Comparison of ENCODE assay signal across 8 cellular contexts in the genomic region with DNA sequence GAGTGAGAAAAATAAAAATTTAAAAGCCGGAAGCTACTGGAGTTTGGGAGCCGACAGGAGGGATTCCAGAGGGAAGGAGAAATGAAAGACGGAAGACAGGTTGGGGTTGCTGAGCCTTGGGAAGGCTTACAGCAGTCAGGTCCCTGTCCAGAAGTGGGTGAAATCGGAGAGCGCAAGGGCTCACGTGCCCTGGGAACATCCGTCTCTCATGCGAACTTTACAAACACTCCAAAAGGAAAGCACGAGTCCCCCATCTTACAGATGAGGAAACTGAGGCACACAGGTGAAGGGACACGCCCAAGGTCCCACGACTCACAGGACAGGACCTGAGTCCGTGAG. TPM values are rescaled to one million over a fixed set of nuclear protein-coding genes. Genes with fewer than 3 reads are reported as not detected.
DNase-seq lines count a peak whose midpoint lies in the region; ATAC-seq, FAIRE-seq and TF ChIP-seq lines count a peak whose summit lies in the region.

No MANE protein-coding gene starts in this region.

- H3K4me2 ChIP-seq in endothelial cell of umbilical vein (ENCODE audit: insufficient read depth, low read length) (peak overlapping the region; percentile 75), neuronal stem cell (ENCODE audit: insufficient read depth, low read length, poor library complexity, severe bottlenecking) (peak overlapping the region; percentile 63)

- H3K14ac ChIP-seq in neuronal stem cell (ENCODE audit: low read length) = peak overlapping the region; percentile 59

- peak overlapping the region; percentile 47 for H3K23ac ChIP-seq in neuronal stem cell (ENCODE audit: low read depth, low read length, poor library complexity)

- no peak for ATAC-seq in CD4-positive, alpha-beta T cell (ENCODE audit: poor library complexity)
- ATAC-seq in HG03135 (IDR thresholded peaks at IDR 0.05; ENCODE audit: unreplicated experiment) = no peak

- TF ChIP-seq CTCF in CD4-positive, alpha-beta T cell (IDR thresholded peaks at IDR 0.05) = no peak
- no peak for TF ChIP-seq CTCF in endothelial cell of umbilical vein (IDR thresholded peaks at IDR 0.05; ENCODE audit: extremely low read depth in 1 of 2, insufficient read depth in 1 of 2, low read depth in 1 of 2, low read length in 2 of 2)

- no peak overlapping the region for H2BK12ac ChIP-seq in neuronal stem cell (ENCODE audit: low read length)

- H3K4me1 Mint-ChIP-seq in CD4-positive, alpha-beta T cell (ENCODE audit: low read depth) = peaks cover 21% of the 10 kb centered on the region

- TF ChIP-seq POLR2A in endothelial cell of umbilical vein (IDR thresholded peaks at IDR 0.05; ENCODE audit: low read depth, low read length) = no peak

- H3K27ac Mint-ChIP-seq in CD4-positive, alpha-beta T cell = no peak overlapping the region

- H3K18ac ChIP-seq in neuronal stem cell (ENCODE audit: low read length) = peak overlapping the region; percentile 96

- no peak overlapping the region for H4K91ac ChIP-seq in neuronal stem cell (ENCODE audit: low read depth, low read length, poor library complexity)

- H3K36me3 Mint-ChIP-seq in CD4-positive, alpha-beta T cell (ENCODE audit: low read depth) = no peaks in the 10 kb centered on the region

- peak in 1 of 10 experiments; percentile 4 for DNase-seq in CD4-positive, alpha-beta T cell
- DNase-seq in NT2/D1 (ENCODE audit: low read depth, low spot score) (no peak), endothelial cell of umbilical vein (ENCODE audit: low read depth, low spot score) (no peak), neuronal stem cell (ENCODE audit: low spot score) (no peak), NCI-H128 (lab: John Stamatoyannopoulos, UW; ENCODE audit: unreplicated experiment) (no peak), NCI-H446 (lab: John Stamatoyannopoulos, UW) (no peak), small intestine (no peak)

- WGBS in neuronal stem cell (ENCODE audit: extremely low coverage in 2 of 2, insufficient read length in 2 of 2, insufficient replicate concordance in 1 of 2), 2 donors = no CpG with 5 or more reads among the region's 12 CpGs
- WGBS in small intestine, 3 donors = 10 to 19% (median 15%) methylated on average over 12 of the region's 12 CpGs

- no peak overlapping the region for H3K4ac ChIP-seq in neuronal stem cell (ENCODE audit: low read length)

- H3K79me2 ChIP-seq in endothelial cell of umbilical vein (ENCODE audit: control insufficient read depth, insufficient read depth, low read length) = no peaks in the 10 kb centered on the region

- H3K4me3 Mint-ChIP-seq in CD4-positive, alpha-beta T cell = peak overlapping the region; percentile 54

- no peaks in the 10 kb centered on the region for H3K9me1 ChIP-seq in endothelial cell of umbilical vein (replicated peaks; ENCODE audit: control insufficient read depth, extremely low read depth, insufficient read depth, low read length)

- no peaks in the 10 kb centered on the region for H3K79me1 ChIP-seq in neuronal stem cell (ENCODE audit: low read depth, low read length)

- FAIRE-seq in endothelial cell of umbilical vein (lab: Jason Lieb, UNC) (no peak), small intestine (lab: Jason Lieb, UNC) (no peak)

- POLR2A ChIA-PET in CD4-positive, alpha-beta T cell (lab: Charles Lee) = no interaction called here
- POLR2A ChIA-PET in endothelial cell of umbilical vein (lab: Charles Lee) = no interaction called here

- peak overlapping the region; percentile 71 for H3K4me3 ChIP-seq in NT2/D1 (ENCODE audit: insufficient read length, low read depth)
- H3K4me3 ChIP-seq in endothelial cell of umbilical vein (replicated peaks in 1 of 3; ENCODE audit: insufficient read depth in 1 of 3, low read depth in 1 of 3, low read length in 3 of 3) = peak overlapping the region in 1 of 3 experiments; percentile 30
- peak overlapping the region; percentile 30 to 88 for H3K4me3 ChIP-seq in neuronal stem cell (ENCODE audit: low read length in 2 of 2)
- H3K4me3 ChIP-seq in small intestine (ENCODE audit: low read depth in 1 of 2, low read length in 2 of 2) = peak overlapping the region in 1 of 2 donors; percentile 53

- H4K20me1 ChIP-seq in endothelial cell of umbilical vein (replicated peaks; ENCODE audit: control insufficient read depth, extremely low read depth, insufficient read depth, low read length) = no peaks in the 10 kb centered on the region

- peak overlapping the region; percentile 49 for H2AFZ ChIP-seq in endothelial cell of umbilical vein (ENCODE audit: low read depth, low read length)
- H2AFZ ChIP-seq in neuronal stem cell (ENCODE audit: low read length) = peak overlapping the region; percentile 85

- BruUV-seq in endothelial cell of umbilical vein (replicated peaks; lab: Mats Ljungman, UMichigan) = no TSS peak

- H3K4me1 ChIP-seq in NT2/D1 (ENCODE audit: insufficient read depth, insufficient read length) (peaks cover 15% of the 10 kb centered on the region), endothelial cell of umbilical vein (ENCODE audit: control insufficient read depth, extremely low read depth, insufficient read depth, low read length) (peaks cover 15% of the 10 kb centered on the region), neuronal stem cell (ENCODE audit: control insufficient read depth in 2 of 2, insufficient read depth in 1 of 2, low read depth in 1 of 2, low read length in 2 of 2) (peaks cover 15 to 20% of the 10 kb centered on the region in 2 donors), small intestine (ENCODE audit: control insufficient read depth in 2 of 2, insufficient read depth in 1 of 2, low read depth in 1 of 2, low read length in 1 of 2) (no peaks in the 10 kb centered on the region)

- H3K27ac ChIP-seq in CD4-positive, alpha-beta T cell (ENCODE audit: low read depth, low read length) = no peak overlapping the region
- H3K27ac ChIP-seq in endothelial cell of umbilical vein (ENCODE audit: insufficient read depth, low read depth, low read length) (no peak overlapping the region), neuronal stem cell (replicated peaks; ENCODE audit: low read length) (no peak overlapping the region), small intestine (ENCODE audit: low read depth in 1 of 2, low read length in 1 of 2) (no peak overlapping the region)

- no peak overlapping the region for H4K8ac ChIP-seq in neuronal stem cell (ENCODE audit: low read depth, low read length)

- dilution Hi-C loops in endothelial cell of umbilical vein (cut with MboI; ENCODE audit: extremely low pct_ligation_motif_present, low sequenced_read_pairs) = no loop called here

- H2BK15ac ChIP-seq in neuronal stem cell (ENCODE audit: low read length) = no peak overlapping the region

- intact Hi-C loops in CD4-positive, alpha-beta T cell (cut with DNase I, micrococcal nuclease) = no loop called here
- intact Hi-C loops in endothelial cell of umbilical vein (cut with micrococcal nuclease) = no loop called here

- CTCF ChIA-PET in CD4-positive, alpha-beta T cell (lab: Charles Lee) = interaction anchor here (9.2 kb wide), 1 partner anchor 77 kb away, joined by 106 read pairs; the partner anchor contains the start of gene WDR38
- CTCF ChIA-PET in endothelial cell of umbilical vein (lab: Charles Lee) = interaction anchor here (1.2 to 11.2 kb wide), 10 partner anchors 12 to 599 kb away, joined by 3 to 967 read pairs (median 4); partner anchors contain the start of gene WDR38

- no peak overlapping the region for H2BK5ac ChIP-seq in neuronal stem cell (ENCODE audit: low read length)

- H3K27me3 ChIP-seq in CD4-positive, alpha-beta T cell (ENCODE audit: control insufficient read depth, insufficient read depth, low read length) = peaks cover 44% of the 10 kb centered on the region
- H3K27me3 ChIP-seq in NT2/D1 (ENCODE audit: insufficient read depth, insufficient read length) = peaks cover 27% of the 10 kb centered on the region
- peaks cover 0 to 7% of the 10 kb centered on the region in 2 experiments for H3K27me3 ChIP-seq in endothelial cell of umbilical vein (ENCODE audit: control insufficient read depth in 2 of 2, insufficient read depth in 2 of 2, low read length in 2 of 2)
- peaks cover 0 to 45% (median 22%) of the 10 kb centered on the region in 3 experiments for H3K27me3 ChIP-seq in neuronal stem cell (ENCODE audit: control insufficient read depth in 3 of 3, insufficient read depth in 3 of 3, low read depth in 1 of 3, low read length in 3 of 3)
- H3K27me3 ChIP-seq in small intestine (ENCODE audit: control insufficient read depth in 2 of 2, insufficient read depth in 2 of 2, low read length in 2 of 2) = peaks cover 4 to 5% of the 10 kb centered on the region in 2 donors

- H3K36me3 ChIP-seq in NT2/D1 (ENCODE audit: insufficient read depth, insufficient read length, low read length) (peaks cover 2% of the 10 kb centered on the region), endothelial cell of umbilical vein (ENCODE audit: control insufficient read depth in 2 of 2, extremely low read depth in 1 of 2, insufficient read depth in 2 of 2, low read length in 2 of 2) (no peaks in the 10 kb centered on the region), neuronal stem cell (replicated peaks in 1 of 2; ENCODE audit: control insufficient read depth in 2 of 2, insufficient read depth in 2 of 2, low read length in 2 of 2) (no peaks in the 10 kb centered on the region), small intestine (ENCODE audit: control insufficient read depth in 2 of 2, insufficient read depth in 2 of 2, low read length in 2 of 2) (no peaks in the 10 kb centered on the region)

- no peaks in the 10 kb centered on the region for H3K9me3 ChIP-seq in CD4-positive, alpha-beta T cell (ENCODE audit: control insufficient read depth, low read length)
- H3K9me3 ChIP-seq in NT2/D1 (ENCODE audit: insufficient read depth, low read length) = no peaks in the 10 kb centered on the region
- H3K9me3 ChIP-seq in endothelial cell of umbilical vein (replicated peaks; ENCODE audit: control insufficient read depth, insufficient read depth, low read length) = no peaks in the 10 kb centered on the region
- H3K9me3 ChIP-seq in neuronal stem cell (replicated peaks in 1 of 2; ENCODE audit: control insufficient read depth in 2 of 2, insufficient read depth in 1 of 2, low read depth in 1 of 2, low read length in 2 of 2) = no peaks in the 10 kb centered on the region
- H3K9me3 ChIP-seq in small intestine (ENCODE audit: control insufficient read depth, low read depth) = no peaks in the 10 kb centered on the region

- H2BK120ac ChIP-seq in neuronal stem cell (ENCODE audit: low read depth, low read length) = no peak overlapping the region

- H3K27me3 Mint-ChIP-seq in CD4-positive, alpha-beta T cell = peaks cover 53% of the 10 kb centered on the region

- H3K9me3 Mint-ChIP-seq in CD4-positive, alpha-beta T cell = no peaks in the 10 kb centered on the region

- H3K9ac ChIP-seq in NT2/D1 (ENCODE audit: insufficient read length, low read depth) = peak overlapping the region; percentile 87
- H3K9ac ChIP-seq in endothelial cell of umbilical vein (replicated peaks; ENCODE audit: extremely low read depth, insufficient read depth, low read length) = no peak overlapping the region
- H3K9ac ChIP-seq in neuronal stem cell (ENCODE audit: low read depth, low read length, poor library complexity) = peak overlapping the region; percentile 94

- H2AK5ac ChIP-seq in neuronal stem cell (ENCODE audit: low read depth, low read length) = no peak overlapping the region

RNA-seq across cellular contexts. Expression of gene OLFML2A, which starts 0.4 kb away (rescaled TPM):
- total RNA-seq in CD4-positive, alpha-beta T cell = not detected
- 0.32 and 1.1 TPM in 2 replicates for total RNA-seq in endothelial cell of umbilical vein
- polyA plus RNA-seq in endothelial cell of umbilical vein (0.81 and 0.92 TPM in 2 replicates), small intestine (1 to 10 TPM in 1 of 3 donors, under 1 TPM in 2; 0.22 to 3.4 (median 0.27) TPM)
- polyA plus RNA-seq in endothelial cell of umbilical vein (2011; cell fraction: cytosol; rRNA removed) = 0.30 and 0.42 TPM in 2 replicates
- 0.37 and 0.49 TPM in 2 replicates for polyA plus RNA-seq in endothelial cell of umbilical vein (2011; cell fraction: nucleus; rRNA removed)
- polyA plus RNA-seq in endothelial cell of umbilical vein (2012) = 0.25 and 0.75 TPM in 2 replicates
- polyA minus RNA-seq in endothelial cell of umbilical vein = 0.44 and 0.55 TPM in 2 replicates
- 3.0 TPM for polyA minus RNA-seq in endothelial cell of umbilical vein (2011; cell fraction: cytosol; rRNA and poly(A)+ RNA removed)
- polyA minus RNA-seq in endothelial cell of umbilical vein (2011; cell fraction: nucleus; rRNA and poly(A)+ RNA removed) = 0.10 and 0.29 TPM in 2 replicates
- 3.4 TPM for polyA plus RNA-seq in neuronal stem cell (2013, experiment 1 of 2)
- 3.6 TPM for polyA plus RNA-seq in neuronal stem cell (2013, experiment 2 of 2)

RNA-seq across cellular contexts. Expression of gene NR6A1, which starts 5.5 kb away (rescaled TPM):
- not detected for total RNA-seq in CD4-positive, alpha-beta T cell
- total RNA-seq in endothelial cell of umbilical vein = 0.32 and 1.2 TPM in 2 replicates
- polyA plus RNA-seq in endothelial cell of umbilical vein (0.13 and 0.17 TPM in 2 replicates), small intestine (1 to 10 TPM; 2.3 to 6.0 (median 3.0) TPM)
- 0.06 and 0.07 TPM in 2 replicates for polyA plus RNA-seq in endothelial cell of umbilical vein (2011; cell fraction: cytosol; rRNA removed)
- polyA plus RNA-seq in endothelial cell of umbilical vein (2011; cell fraction: nucleus; rRNA removed) = 0.66 and 0.91 TPM in 2 replicates
- polyA plus RNA-seq in endothelial cell of umbilical vein (2012) = 0.22 and 0.24 TPM in 2 replicates
- polyA minus RNA-seq in endothelial cell of umbilical vein = 1.6 and 3.2 TPM in 2 replicates
- 3.4 TPM for polyA minus RNA-seq in endothelial cell of umbilical vein (2011; cell fraction: cytosol; rRNA and poly(A)+ RNA removed)
- polyA minus RNA-seq in endothelial cell of umbilical vein (2011; cell fraction: nucleus; rRNA and poly(A)+ RNA removed) = 0.91 and 1.3 TPM in 2 replicates
- polyA plus RNA-seq in neuronal stem cell (2013, experiment 1 of 2) = 109 TPM
- 113 TPM for polyA plus RNA-seq in neuronal stem cell (2013, experiment 2 of 2)
